29 cellular contexts compared by ENCODE assay signal in the genomic region with DNA sequence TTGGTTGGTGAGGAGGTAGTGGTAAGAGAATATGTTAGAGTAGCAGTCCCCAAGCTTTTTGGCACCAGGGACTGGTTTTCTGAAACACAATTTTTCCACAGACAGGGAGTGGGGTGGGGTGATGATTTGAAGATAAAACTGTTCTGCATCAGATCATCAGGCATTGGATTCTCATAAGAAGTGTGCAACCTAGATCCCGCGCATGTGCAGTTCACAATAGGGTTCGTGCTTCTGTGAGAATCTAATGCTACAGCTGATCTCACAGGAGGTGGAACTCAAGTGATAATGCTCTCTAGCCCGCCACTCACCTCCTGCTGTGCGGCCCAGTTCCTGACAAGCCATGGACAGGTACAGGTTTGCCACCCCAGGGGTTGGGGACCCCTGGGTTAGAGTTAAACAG.
"Had no signal": no experiment of that assay in that cellular context is flagged by ENCODE, and none has a peak within 500 bp of the region (broad histone marks: within the 10 kb centered on the region; RNA-seq: fewer than 3 reads in every experiment).

No MANE protein-coding gene starts in this region.

- H3K4me1 Mint-ChIP-seq: endodermal cell had no signal

- ATAC-seq: effector memory CD8-positive, alpha-beta T cell; esophagus mucosa; foreskin keratinocyte; gastrocnemius medialis; gastroesophageal sphincter; heart left ventricle; heart right ventricle had no signal

- H3K4me3 Mint-ChIP-seq: dendritic cell treated with granulocyte-macrophage colony-stimulating factor and Interleukin-4, amounts not matched to agents 40 ng/mL and 50 ng/mL, for 4 days; effector memory CD8-positive, alpha-beta T cell; endodermal cell had no signal

- H3K27ac Mint-ChIP-seq: dendritic cell treated with granulocyte-macrophage colony-stimulating factor and Interleukin-4, amounts not matched to agents 40 ng/mL and 50 ng/mL, for 4 days; effector memory CD8-positive, alpha-beta T cell; endodermal cell had no signal

- FAIRE-seq: colon, endometrium, endothelial cell of umbilical vein, frontal cortex had no signal

- H3K27ac ChIP-seq: colonic mucosa, coronary artery, dorsolateral prefrontal cortex, epithelial cell of prostate, esophagus muscularis mucosa, esophagus squamous epithelium, foreskin keratinocyte, gastrocnemius medialis, gastroesophageal sphincter, heart left ventricle, heart right ventricle had no signal

- H3K36me3 ChIP-seq: colonic mucosa, esophagus muscularis mucosa, esophagus squamous epithelium, gastrocnemius medialis, gastroesophageal sphincter, heart left ventricle, heart right ventricle had no signal

- H3K27me3 Mint-ChIP-seq: dendritic cell treated with granulocyte-macrophage colony-stimulating factor and Interleukin-4, amounts not matched to agents 40 ng/mL and 50 ng/mL, for 4 days; effector memory CD8-positive, alpha-beta T cell had no signal

- H3K27me3 ChIP-seq: colonic mucosa, esophagus muscularis mucosa, esophagus squamous epithelium, foreskin keratinocyte, gastrocnemius medialis, gastroesophageal sphincter, heart right ventricle had no signal

- H3K4me1 ChIP-seq: colonic mucosa, esophagus squamous epithelium, foreskin keratinocyte, gastrocnemius medialis, heart left ventricle, heart right ventricle had no signal

- H3K9me3 ChIP-seq: colonic mucosa, esophagus muscularis mucosa, gastrocnemius medialis, gastroesophageal sphincter, heart right ventricle had no signal

- DNase-seq: colonic mucosa; cortex of kidney; dermis blood vessel endothelial cell; dorsolateral prefrontal cortex; effector CD4-positive, alpha-beta T cell; effector CD8-positive, alpha-beta T cell; effector memory CD4-positive, alpha-beta T cell; effector memory CD8-positive, alpha-beta T cell; endodermal cell; erythroblast; esophagus squamous epithelium; foreskin fibroblast; foreskin keratinocyte; foreskin melanocyte; gastrocnemius medialis; glutamatergic neuron; head of caudate nucleus; heart left ventricle; heart right ventricle had no signal

- H3K9me3 Mint-ChIP-seq: dendritic cell treated with granulocyte-macrophage colony-stimulating factor and Interleukin-4, amounts not matched to agents 40 ng/mL and 50 ng/mL, for 4 days had no signal

- H3K4me3 ChIP-seq: colonic mucosa, coronary artery, dorsolateral prefrontal cortex, esophagus muscularis mucosa, esophagus squamous epithelium, gastrocnemius medialis, gastroesophageal sphincter, heart left ventricle, heart right ventricle had no signal
